In the genomic region with DNA sequence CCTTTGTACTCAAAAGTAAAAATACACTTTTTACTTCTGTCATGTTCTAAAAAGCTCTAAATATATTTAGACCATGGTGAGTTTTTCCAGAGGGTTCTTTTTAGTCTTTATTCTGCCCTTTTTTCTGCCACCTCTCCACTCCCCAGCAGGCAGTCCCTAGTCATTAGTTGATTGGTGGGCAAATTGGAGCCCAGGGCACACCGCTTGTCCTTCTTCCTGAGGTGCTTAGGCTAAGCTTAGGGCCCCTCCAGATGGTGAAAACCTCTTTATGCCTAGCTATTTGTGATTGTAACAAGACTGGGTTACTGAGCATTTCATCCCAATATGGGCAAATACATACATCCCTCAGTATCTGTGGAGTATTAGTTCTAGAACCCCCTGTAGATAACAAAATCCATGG, we compare ENCODE assay signal across 29 cellular contexts. TPM values are rescaled to one million over a fixed set of nuclear protein-coding genes. Genes with fewer than 3 reads are reported as not detected.
"Had no signal": no experiment of that assay in that cellular context is flagged by ENCODE, and none has a peak within 500 bp of the region (broad histone marks: within the 10 kb centered on the region; RNA-seq: fewer than 3 reads in every experiment).

No MANE protein-coding gene starts in this region.

- H3K4me3 Mint-ChIP-seq: activated CD4-positive, alpha-beta T cell treated with anti-CD3 and anti-CD28 coated beads for 36 hours; endodermal cell; memory B cell; neural progenitor cell; stimulated activated memory B cell treated with anti-CD40 and anti-IgM and Interleukin-4, amounts not matched to agents 10 μg/mL and 1 μg/mL and 100 μg/mL, for 72 hours; stimulated activated naive CD8-positive, alpha-beta T cell treated with anti-CD3 and anti-CD28 coated beads, Interleukin-15, amount 100 ng/mL, for 72 hours had no signal

- H3K9me3 ChIP-seq: breast epithelium, heart left ventricle, right atrium auricular region, upper lobe of left lung, vagina had no signal

- DNase-seq: activated CD4-positive, alpha-beta T cell treated with anti-CD3 and anti-CD28 coated beads for 36 hours; activated CD4-positive, CD25-positive, alpha-beta regulatory T cell; activated CD8-positive, alpha-beta memory T cell treated with anti-CD3 and anti-CD28 coated beads for 24 hours; activated gamma-delta T cell treated with Interleukin-2 at 50 U/mL for 16 hours; central memory CD4-positive, alpha-beta T cell; endodermal cell; foreskin keratinocyte; heart left ventricle; midbrain; naive thymus-derived CD8-positive, alpha-beta T cell; stimulated activated CD4-positive, alpha-beta T cell treated with anti-CD3 and anti-CD28 coated beads, Interleukin-1b, Interleukin-23, amount 100 ng/mL, for 48 hours; stimulated activated CD4-positive, alpha-beta T cell treated with anti-CD3 and anti-CD28 coated beads, Interleukin-4, amount 100 ng/mL, for 4 hours; stimulated activated CD8-positive, alpha-beta memory T cell treated with anti-CD3 and anti-CD28 coated beads, Interleukin-4, amount 100 ng/mL, for 48 hours; stimulated activated naive CD8-positive, alpha-beta T cell treated with anti-CD3 and anti-CD28 coated beads, Interleukin-15, amount 100 ng/mL, for 72 hours; substantia nigra; upper lobe of left lung had no signal

- H3K27me3 ChIP-seq: breast epithelium, foreskin keratinocyte, heart left ventricle, neural progenitor cell, right atrium auricular region, upper lobe of left lung, vagina had no signal

- H3K4me3 ChIP-seq: breast epithelium, heart left ventricle, neural progenitor cell, right atrium auricular region, SK-N-MC, smooth muscle cell, upper lobe of left lung, vagina had no signal

- H3K4me1 Mint-ChIP-seq: endodermal cell; memory B cell; neural progenitor cell; stimulated activated memory B cell treated with anti-CD40 and anti-IgM and Interleukin-4, amounts not matched to agents 10 μg/mL and 1 μg/mL and 100 μg/mL, for 72 hours had no signal

- ATAC-seq: activated CD4-positive, alpha-beta T cell treated with anti-CD3 and anti-CD28 coated beads for 36 hours; esophagus mucosa; foreskin keratinocyte; heart left ventricle; naive thymus-derived CD8-positive, alpha-beta T cell; stimulated activated memory B cell treated with anti-CD40 and anti-IgM and Interleukin-4, amounts not matched to agents 10 μg/mL and 1 μg/mL and 100 μg/mL, for 72 hours; stimulated activated naive CD8-positive, alpha-beta T cell treated with anti-CD3 and anti-CD28 coated beads, Interleukin-15, amount 100 ng/mL, for 72 hours had no signal

- H3K4me1 ChIP-seq: breast epithelium, foreskin keratinocyte, heart left ventricle, neural progenitor cell, right atrium auricular region, upper lobe of left lung, vagina had no signal

- H3K9me3 Mint-ChIP-seq: endodermal cell; naive thymus-derived CD8-positive, alpha-beta T cell; neural progenitor cell; stimulated activated memory B cell treated with anti-CD40 and anti-IgM and Interleukin-4, amounts not matched to agents 10 μg/mL and 1 μg/mL and 100 μg/mL, for 72 hours; stimulated activated naive CD8-positive, alpha-beta T cell treated with anti-CD3 and anti-CD28 coated beads, Interleukin-15, amount 100 ng/mL, for 72 hours had no signal

- H3K36me3 ChIP-seq: breast epithelium, neural progenitor cell, right atrium auricular region, vagina had no signal

- H3K27ac ChIP-seq: breast epithelium, foreskin keratinocyte, heart left ventricle, neural progenitor cell, right atrium auricular region, SK-N-MC, upper lobe of left lung, vagina had no signal

- H3K36me3 Mint-ChIP-seq: neural progenitor cell had no signal

- H3K27me3 Mint-ChIP-seq: activated CD4-positive, alpha-beta T cell treated with anti-CD3 and anti-CD28 coated beads for 36 hours; memory B cell; naive thymus-derived CD8-positive, alpha-beta T cell; stimulated activated memory B cell treated with anti-CD40 and anti-IgM and Interleukin-4, amounts not matched to agents 10 μg/mL and 1 μg/mL and 100 μg/mL, for 72 hours; stimulated activated naive CD8-positive, alpha-beta T cell treated with anti-CD3 and anti-CD28 coated beads, Interleukin-15, amount 100 ng/mL, for 72 hours had no signal

- H3K27ac Mint-ChIP-seq: activated CD4-positive, alpha-beta T cell treated with anti-CD3 and anti-CD28 coated beads for 36 hours; endodermal cell; memory B cell; naive thymus-derived CD8-positive, alpha-beta T cell; neural progenitor cell; stimulated activated memory B cell treated with anti-CD40 and anti-IgM and Interleukin-4, amounts not matched to agents 10 μg/mL and 1 μg/mL and 100 μg/mL, for 72 hours had no signal

RNA-seq across cellular contexts. Expression of gene TREML1, which starts 6.2 kb away (rescaled TPM):
- total RNA-seq: activated CD4-positive, alpha-beta T cell treated with anti-CD3 and anti-CD28 coated beads for 36 hours; kidney epithelial cell; lower leg skin; naive thymus-derived CD8-positive, alpha-beta T cell; pulmonary artery endothelial cell; right atrium auricular region; smooth muscle cell; T-helper 2 cell treated with Interferon-gamma antibody and Interleukin-4, amounts not matched to agents 100 ng/mL and 5 ng/mL, for 36 hours; vagina had no signal
- polyA plus RNA-seq: naive thymus-derived CD8-positive, alpha-beta T cell; smooth muscle cell had no signal

RNA-seq across cellular contexts. Expression of gene TREM2, which starts 15.0 kb away (rescaled TPM):
- total RNA-seq: activated CD4-positive, alpha-beta T cell treated with anti-CD3 and anti-CD28 coated beads for 36 hours; endodermal cell; kidney epithelial cell; pulmonary artery endothelial cell; smooth muscle cell; T-helper 2 cell treated with Interferon-gamma antibody and Interleukin-4, amounts not matched to agents 100 ng/mL and 5 ng/mL, for 36 hours had no signal
- polyA plus RNA-seq: naive thymus-derived CD8-positive, alpha-beta T cell; smooth muscle cell had no signal

RNA-seq across cellular contexts. Expression of gene TREML2, which starts 53.0 kb away (rescaled TPM):
- total RNA-seq: endodermal cell, pulmonary artery endothelial cell, smooth muscle cell, vagina had no signal
- polyA plus RNA-seq: smooth muscle cell had no signal
